In the genomic region with DNA sequence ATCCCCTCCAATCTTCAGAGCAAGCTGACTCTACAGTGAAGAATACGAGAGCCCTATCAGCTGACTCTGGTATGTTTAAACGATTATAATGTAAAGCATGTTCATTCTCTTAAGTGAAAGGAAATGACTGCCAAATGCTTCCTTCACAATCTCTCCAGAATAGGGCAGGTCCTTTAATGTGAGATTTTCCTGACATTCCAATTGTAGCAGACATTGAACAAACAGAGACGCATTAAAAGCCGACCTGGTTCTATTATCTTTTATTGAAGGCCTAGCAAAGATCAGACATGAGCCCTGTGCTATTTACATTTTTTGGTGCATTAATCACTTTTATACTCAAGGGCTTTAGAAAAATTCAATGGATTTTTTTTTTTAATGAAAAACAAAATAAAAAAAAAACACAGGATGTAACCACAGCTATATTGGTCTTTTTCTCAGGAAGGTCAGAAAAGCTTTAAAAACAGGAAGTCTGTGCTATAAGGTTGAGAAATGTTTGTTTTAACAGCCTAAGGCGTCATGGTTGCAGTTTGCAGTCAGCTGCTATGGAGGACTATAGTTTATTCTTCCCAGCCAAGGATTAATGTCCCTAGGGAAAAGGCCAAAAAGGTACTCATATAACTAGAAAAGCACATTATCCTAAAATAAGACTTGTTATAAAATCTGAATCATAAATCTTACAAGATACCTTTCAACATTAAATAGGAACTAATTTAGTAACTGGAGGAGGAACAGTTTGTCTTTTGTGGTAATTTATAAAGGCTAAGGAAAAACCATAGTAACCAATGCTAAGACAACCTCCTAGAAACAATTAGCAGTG, we compare ENCODE assay signal across 8 cellular contexts.
DNase-seq lines count a peak whose midpoint lies in the region; ATAC-seq and TF ChIP-seq lines count a peak whose summit lies in the region.

No MANE protein-coding gene starts in this region.

- peaks cover 0 to 23% of the 10 kb centered on the region in 2 donors for H3K4me1 ChIP-seq in ascending aorta

- peak overlapping the region; percentile 60 to 64 for H3K27ac ChIP-seq in ascending aorta

- TF ChIP-seq CTCF in ascending aorta (IDR thresholded peaks at IDR 0.05) = no peak

- H3K4me3 Mint-ChIP-seq in stimulated activated effector memory CD8-positive, alpha-beta T cell treated with anti-CD3 and anti-CD28 coated beads, Interleukin-12 subunit alpha, Interleukin-12 subunit beta, amount 100 ng/mL, for 72 hours = peak overlapping the region; percentile 23

- H3K36me3 Mint-ChIP-seq in stimulated activated effector memory CD8-positive, alpha-beta T cell treated with anti-CD3 and anti-CD28 coated beads, Interleukin-12 subunit alpha, Interleukin-12 subunit beta, amount 100 ng/mL, for 72 hours = no peaks in the 10 kb centered on the region

- H3K27me3 ChIP-seq in ascending aorta = no peaks in the 10 kb centered on the region

- H3K9me3 ChIP-seq in ascending aorta = no peaks in the 10 kb centered on the region

- peak overlapping the region; percentile 66 for H3K27ac Mint-ChIP-seq in stimulated activated effector memory CD8-positive, alpha-beta T cell treated with anti-CD3 and anti-CD28 coated beads, Interleukin-12 subunit alpha, Interleukin-12 subunit beta, amount 100 ng/mL, for 72 hours

- H3K4me1 Mint-ChIP-seq in stimulated activated effector memory CD8-positive, alpha-beta T cell treated with anti-CD3 and anti-CD28 coated beads, Interleukin-12 subunit alpha, Interleukin-12 subunit beta, amount 100 ng/mL, for 72 hours = peaks cover 16% of the 10 kb centered on the region

- H3K4me3 ChIP-seq in ascending aorta = peak overlapping the region; percentile 26 to 36

- DNase-seq in AML-193 (lab: John Stamatoyannopoulos, UW) (peak; percentile 96 to 97), NCI-H748 (lab: John Stamatoyannopoulos, UW; ENCODE audit: unreplicated experiment) (peak; percentile 95), ascending aorta (ENCODE audit: low spot score in 2 of 2) (no peak), iPS-NIHi7 (ENCODE audit: extremely low spot score) (peak; percentile 26), activated gamma-delta T cell (lab: John Stamatoyannopoulos, UW) (no peak)
- DNase-seq in stimulated activated effector memory CD8-positive, alpha-beta T cell treated with anti-CD3 and anti-CD28 coated beads, Interleukin-12 subunit alpha, Interleukin-12 subunit beta, amount 100 ng/mL, for 72 hours (ENCODE audit: low spot score in 2 of 2) = no peak
- no peak for DNase-seq in activated CD8-positive, alpha-beta memory T cell treated with anti-CD3 and anti-CD28 coated beads for 24 hours

- intact Hi-C loops in ascending aorta (cut with DNase I) = no loop called here

- peaks cover 3% of the 10 kb centered on the region for H3K9me3 Mint-ChIP-seq in stimulated activated effector memory CD8-positive, alpha-beta T cell treated with anti-CD3 and anti-CD28 coated beads, Interleukin-12 subunit alpha, Interleukin-12 subunit beta, amount 100 ng/mL, for 72 hours

- peak; percentile 45 for ATAC-seq in HG03108 (IDR thresholded peaks at IDR 0.05; ENCODE audit: unreplicated experiment)
- no peak for ATAC-seq in stimulated activated effector memory CD8-positive, alpha-beta T cell treated with anti-CD3 and anti-CD28 coated beads, Interleukin-12 subunit alpha, Interleukin-12 subunit beta, amount 100 ng/mL, for 72 hours

- no peaks in the 10 kb centered on the region for H3K36me3 ChIP-seq in ascending aorta

Comparison
In these comparisons a context has a peak if more than half of its experiments do, and no peak if none do; other contexts are left out.
1. DNase-seq: peak in AML-193 (2 of 2), NCI-H748 (single experiment) and iPS-NIHi7 (single experiment); none in ascending aorta (0 of 2), stimulated activated effector memory CD8-positive, alpha-beta T cell treated with anti-CD3 and anti-CD28 coated beads, Interleukin-12 subunit alpha, Interleukin-12 subunit beta, amount 100 ng/mL, for 72 hours (0 of 2), activated gamma-delta T cell (single experiment) and activated CD8-positive, alpha-beta memory T cell treated with anti-CD3 and anti-CD28 coated beads for 24 hours (single experiment).